1 cellular context compared by ENCODE assay signal in the genomic region with DNA sequence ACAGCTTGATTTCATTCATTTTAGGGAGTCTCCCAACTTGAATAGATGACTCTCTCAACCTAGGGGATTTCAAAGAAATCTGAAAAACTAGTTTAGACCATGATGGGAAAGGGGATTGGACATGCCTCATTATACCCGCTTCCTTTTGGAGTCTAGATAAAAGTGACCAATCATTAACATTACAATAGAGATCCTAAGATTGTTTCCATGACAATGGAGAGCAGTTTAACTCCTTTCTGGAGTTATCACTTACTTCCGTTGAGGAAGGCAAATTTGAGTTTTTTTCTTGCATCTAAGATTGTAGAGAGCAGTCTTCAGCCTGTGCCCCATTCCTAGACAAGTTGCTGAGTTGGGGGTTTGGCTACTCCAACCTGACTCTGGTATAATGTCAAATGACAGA.
TF ChIP-seq lines count a peak whose summit lies in the region.

No MANE protein-coding gene starts in this region.

TF ChIP-seq in H1, 55 proteins besides CTCF, POLR2A, EP300 and RAD21:
- TF ChIP-seq SIRT6 (IDR thresholded peaks at IDR 0.05; ENCODE audit: low read length) (no peak), CTBP2 (IDR thresholded peaks at IDR 0.05; ENCODE audit: borderline replicate concordance, insufficient read depth, insufficient read length, low read length) (no peak), SIN3A (conservative IDR thresholded peaks at IDR 0.05 in 1 of 2, IDR thresholded peaks at IDR 0.05 in 1 of 2; ENCODE audit: low read depth in 1 of 2, low read length in 2 of 2) (no peak), EGR1 (IDR thresholded peaks at IDR 0.05; ENCODE audit: borderline replicate concordance, low read depth, low read length) (no peak), CREB1 (IDR thresholded peaks at IDR 0.05) (no peak), SP2 (IDR thresholded peaks at IDR 0.05; ENCODE audit: low read length) (no peak), ASH2L (IDR thresholded peaks at IDR 0.05; ENCODE audit: low read length) (no peak), CEBPB (IDR thresholded peaks at IDR 0.05; ENCODE audit: low read depth, low read length) (no peak), POLR2AphosphoS5 (IDR thresholded peaks at IDR 0.05; ENCODE audit: low read depth, low read length) (no peak), CHD1 (IDR thresholded peaks at IDR 0.05; ENCODE audit: low read depth, low read length) (no peak), RNF2 (IDR thresholded peaks at IDR 0.05; ENCODE audit: borderline replicate concordance, low read depth, low read length, missing control alignments, poor library complexity, severe bottlenecking) (no peak), NRF1 (IDR thresholded peaks at IDR 0.05; ENCODE audit: low read depth, low read length) (no peak), GABPA (IDR thresholded peaks at IDR 0.05; ENCODE audit: borderline replicate concordance, insufficient read depth, low read length) (no peak), CBX5 (IDR thresholded peaks at IDR 0.05; ENCODE audit: low read depth, low read length) (no peak), ZNF274 (IDR thresholded peaks at IDR 0.05; ENCODE audit: borderline replicate concordance, extremely low read depth, low read length) (no peak), FOSL1 (IDR thresholded peaks at IDR 0.05; ENCODE audit: insufficient read depth, low read depth, low read length) (no peak), TEAD4 (IDR thresholded peaks at IDR 0.05; ENCODE audit: low read depth, low read length) (no peak), KDM5A (IDR thresholded peaks at IDR 0.05; ENCODE audit: low read length) (no peak), YY1 (IDR thresholded peaks at IDR 0.05; ENCODE audit: low read depth, low read length) (no peak), SP4 (IDR thresholded peaks at IDR 0.05; ENCODE audit: low read length) (no peak), POU5F1 (IDR thresholded peaks at IDR 0.05; ENCODE audit: low read depth, low read length) (peak; percentile 60; the same call in 1 of the 2 replicates), GTF2F1 (IDR thresholded peaks at IDR 0.05; ENCODE audit: borderline replicate concordance, low read depth, low read length) (no peak), SP1 (IDR thresholded peaks at IDR 0.05; ENCODE audit: low read depth, low read length) (0 out of 2 replicates have a peak, but pooled peaks have one; percentile 25), JUND (IDR thresholded peaks at IDR 0.05; ENCODE audit: low read length) (no peak), KDM4A (IDR thresholded peaks at IDR 0.05; ENCODE audit: low read depth, low read length, severe bottlenecking) (no peak), TAF1 (IDR thresholded peaks at IDR 0.05; ENCODE audit: low read depth, low read length) (no peak), NANOG (IDR thresholded peaks at IDR 0.05; ENCODE audit: insufficient read depth, low read depth, low read length, poor library complexity, severe bottlenecking) (peak; percentile 38), HDAC2 (IDR thresholded peaks at IDR 0.05; ENCODE audit: borderline replicate concordance in 1 of 2, low read depth in 2 of 2, low read length in 2 of 2) (no peak)
- TF ChIP-seq, protein P1, sequence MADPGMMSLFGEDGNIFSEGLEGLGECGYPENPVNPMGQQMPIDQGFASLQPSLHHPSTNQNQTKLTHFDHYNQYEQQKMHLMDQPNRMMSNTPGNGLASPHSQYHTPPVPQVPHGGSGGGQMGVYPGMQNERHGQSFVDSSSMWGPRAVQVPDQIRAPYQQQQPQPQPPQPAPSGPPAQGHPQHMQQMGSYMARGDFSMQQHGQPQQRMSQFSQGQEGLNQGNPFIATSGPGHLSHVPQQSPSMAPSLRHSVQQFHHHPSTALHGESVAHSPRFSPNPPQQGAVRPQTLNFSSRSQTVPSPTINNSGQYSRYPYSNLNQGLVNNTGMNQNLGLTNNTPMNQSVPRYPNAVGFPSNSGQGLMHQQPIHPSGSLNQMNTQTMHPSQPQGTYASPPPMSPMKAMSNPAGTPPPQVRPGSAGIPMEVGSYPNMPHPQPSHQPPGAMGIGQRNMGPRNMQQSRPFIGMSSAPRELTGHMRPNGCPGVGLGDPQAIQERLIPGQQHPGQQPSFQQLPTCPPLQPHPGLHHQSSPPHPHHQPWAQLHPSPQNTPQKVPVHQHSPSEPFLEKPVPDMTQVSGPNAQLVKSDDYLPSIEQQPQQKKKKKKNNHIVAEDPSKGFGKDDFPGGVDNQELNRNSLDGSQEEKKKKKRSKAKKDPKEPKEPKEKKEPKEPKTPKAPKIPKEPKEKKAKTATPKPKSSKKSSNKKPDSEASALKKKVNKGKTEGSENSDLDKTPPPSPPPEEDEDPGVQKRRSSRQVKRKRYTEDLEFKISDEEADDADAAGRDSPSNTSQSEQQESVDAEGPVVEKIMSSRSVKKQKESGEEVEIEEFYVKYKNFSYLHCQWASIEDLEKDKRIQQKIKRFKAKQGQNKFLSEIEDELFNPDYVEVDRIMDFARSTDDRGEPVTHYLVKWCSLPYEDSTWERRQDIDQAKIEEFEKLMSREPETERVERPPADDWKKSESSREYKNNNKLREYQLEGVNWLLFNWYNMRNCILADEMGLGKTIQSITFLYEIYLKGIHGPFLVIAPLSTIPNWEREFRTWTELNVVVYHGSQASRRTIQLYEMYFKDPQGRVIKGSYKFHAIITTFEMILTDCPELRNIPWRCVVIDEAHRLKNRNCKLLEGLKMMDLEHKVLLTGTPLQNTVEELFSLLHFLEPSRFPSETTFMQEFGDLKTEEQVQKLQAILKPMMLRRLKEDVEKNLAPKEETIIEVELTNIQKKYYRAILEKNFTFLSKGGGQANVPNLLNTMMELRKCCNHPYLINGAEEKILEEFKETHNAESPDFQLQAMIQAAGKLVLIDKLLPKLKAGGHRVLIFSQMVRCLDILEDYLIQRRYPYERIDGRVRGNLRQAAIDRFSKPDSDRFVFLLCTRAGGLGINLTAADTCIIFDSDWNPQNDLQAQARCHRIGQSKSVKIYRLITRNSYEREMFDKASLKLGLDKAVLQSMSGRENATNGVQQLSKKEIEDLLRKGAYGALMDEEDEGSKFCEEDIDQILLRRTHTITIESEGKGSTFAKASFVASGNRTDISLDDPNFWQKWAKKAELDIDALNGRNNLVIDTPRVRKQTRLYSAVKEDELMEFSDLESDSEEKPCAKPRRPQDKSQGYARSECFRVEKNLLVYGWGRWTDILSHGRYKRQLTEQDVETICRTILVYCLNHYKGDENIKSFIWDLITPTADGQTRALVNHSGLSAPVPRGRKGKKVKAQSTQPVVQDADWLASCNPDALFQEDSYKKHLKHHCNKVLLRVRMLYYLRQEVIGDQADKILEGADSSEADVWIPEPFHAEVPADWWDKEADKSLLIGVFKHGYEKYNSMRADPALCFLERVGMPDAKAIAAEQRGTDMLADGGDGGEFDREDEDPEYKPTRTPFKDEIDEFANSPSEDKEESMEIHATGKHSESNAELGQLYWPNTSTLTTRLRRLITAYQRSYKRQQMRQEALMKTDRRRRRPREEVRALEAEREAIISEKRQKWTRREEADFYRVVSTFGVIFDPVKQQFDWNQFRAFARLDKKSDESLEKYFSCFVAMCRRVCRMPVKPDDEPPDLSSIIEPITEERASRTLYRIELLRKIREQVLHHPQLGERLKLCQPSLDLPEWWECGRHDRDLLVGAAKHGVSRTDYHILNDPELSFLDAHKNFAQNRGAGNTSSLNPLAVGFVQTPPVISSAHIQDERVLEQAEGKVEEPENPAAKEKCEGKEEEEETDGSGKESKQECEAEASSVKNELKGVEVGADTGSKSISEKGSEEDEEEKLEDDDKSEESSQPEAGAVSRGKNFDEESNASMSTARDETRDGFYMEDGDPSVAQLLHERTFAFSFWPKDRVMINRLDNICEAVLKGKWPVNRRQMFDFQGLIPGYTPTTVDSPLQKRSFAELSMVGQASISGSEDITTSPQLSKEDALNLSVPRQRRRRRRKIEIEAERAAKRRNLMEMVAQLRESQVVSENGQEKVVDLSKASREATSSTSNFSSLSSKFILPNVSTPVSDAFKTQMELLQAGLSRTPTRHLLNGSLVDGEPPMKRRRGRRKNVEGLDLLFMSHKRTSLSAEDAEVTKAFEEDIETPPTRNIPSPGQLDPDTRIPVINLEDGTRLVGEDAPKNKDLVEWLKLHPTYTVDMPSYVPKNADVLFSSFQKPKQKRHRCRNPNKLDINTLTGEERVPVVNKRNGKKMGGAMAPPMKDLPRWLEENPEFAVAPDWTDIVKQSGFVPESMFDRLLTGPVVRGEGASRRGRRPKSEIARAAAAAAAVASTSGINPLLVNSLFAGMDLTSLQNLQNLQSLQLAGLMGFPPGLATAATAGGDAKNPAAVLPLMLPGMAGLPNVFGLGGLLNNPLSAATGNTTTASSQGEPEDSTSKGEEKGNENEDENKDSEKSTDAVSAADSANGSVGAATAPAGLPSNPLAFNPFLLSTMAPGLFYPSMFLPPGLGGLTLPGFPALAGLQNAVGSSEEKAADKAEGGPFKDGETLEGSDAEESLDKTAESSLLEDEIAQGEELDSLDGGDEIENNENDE (IDR thresholded peaks at IDR 0.05; ENCODE audit: insufficient replicate concordance, low read length): peak; percentile 17
- TF ChIP-seq, protein P2, sequence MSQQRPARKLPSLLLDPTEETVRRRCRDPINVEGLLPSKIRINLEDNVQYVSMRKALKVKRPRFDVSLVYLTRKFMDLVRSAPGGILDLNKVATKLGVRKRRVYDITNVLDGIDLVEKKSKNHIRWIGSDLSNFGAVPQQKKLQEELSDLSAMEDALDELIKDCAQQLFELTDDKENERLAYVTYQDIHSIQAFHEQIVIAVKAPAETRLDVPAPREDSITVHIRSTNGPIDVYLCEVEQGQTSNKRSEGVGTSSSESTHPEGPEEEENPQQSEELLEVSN (IDR thresholded peaks at IDR 0.05): no peak
